ENCODE assay signal across 10 cellular contexts in the genomic region with DNA sequence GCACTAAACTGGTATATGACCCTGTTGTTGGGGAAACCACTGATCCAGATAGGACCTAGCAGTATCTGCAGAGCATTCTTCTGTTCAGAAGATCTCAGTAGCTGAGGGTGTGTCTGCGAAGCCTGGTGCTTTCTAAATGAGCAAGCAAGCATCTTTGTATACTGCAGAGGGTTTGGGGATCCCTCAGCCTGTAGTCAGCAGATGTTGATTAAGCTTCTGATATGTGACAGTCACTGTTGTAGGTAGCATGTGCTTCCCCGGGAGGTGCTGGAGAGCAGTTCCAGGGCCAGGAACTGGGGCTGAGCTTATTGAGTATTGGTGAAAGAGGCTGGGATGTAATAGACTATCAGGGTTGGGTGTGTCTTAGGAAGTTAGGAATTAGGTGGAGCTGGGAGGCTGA. TPM values are rescaled to one million over a fixed set of nuclear protein-coding genes. Genes with fewer than 3 reads are reported as not detected.
DNase-seq lines count a peak whose midpoint lies in the region; ATAC-seq and TF ChIP-seq lines count a peak whose summit lies in the region.
"Had no signal": no experiment of that assay in that cellular context is flagged by ENCODE, and none has a peak within 500 bp of the region (broad histone marks: within the 10 kb centered on the region; RNA-seq: fewer than 3 reads in every experiment).

No MANE protein-coding gene starts in this region.

- H3K27ac Mint-ChIP-seq in stimulated activated naive CD8-positive, alpha-beta T cell treated with anti-CD3 and anti-CD28 coated beads, Interleukin-15, Interleukin-2, amounts not matched to agents 100 ng/mL and 50 ng/mL, for 24 hours: peak overlapping the region; percentile 95
- H3K27ac Mint-ChIP-seq in activated B cell treated with CpG ODN at 0.5 μM for 24 hours: no peak overlapping the region
- H3K27ac Mint-ChIP-seq in glutamatergic neuron (ENCODE audit: unreplicated experiment): peak overlapping the region; percentile 6
- H3K27ac Mint-ChIP-seq in type B pancreatic cell: peak overlapping the region; percentile 100

- H3K27me3 Mint-ChIP-seq in stimulated activated naive CD8-positive, alpha-beta T cell treated with anti-CD3 and anti-CD28 coated beads, Interleukin-15, Interleukin-2, amounts not matched to agents 100 ng/mL and 50 ng/mL, for 24 hours: no peaks in the 10 kb centered on the region
- no peaks in the 10 kb centered on the region for H3K27me3 Mint-ChIP-seq in activated B cell treated with CpG ODN at 0.5 μM for 24 hours
- H3K27me3 Mint-ChIP-seq in glutamatergic neuron (ENCODE audit: unreplicated experiment): peaks cover 7% of the 10 kb centered on the region
- H3K27me3 Mint-ChIP-seq in type B pancreatic cell: no peaks in the 10 kb centered on the region

- peak overlapping the region; percentile 98 for H3K4me3 Mint-ChIP-seq in stimulated activated naive CD8-positive, alpha-beta T cell treated with anti-CD3 and anti-CD28 coated beads, Interleukin-15, Interleukin-2, amounts not matched to agents 100 ng/mL and 50 ng/mL, for 24 hours
- H3K4me3 Mint-ChIP-seq in activated B cell treated with CpG ODN at 0.5 μM for 24 hours (peak overlapping the region; percentile 93), glutamatergic neuron (ENCODE audit: unreplicated experiment) (peak overlapping the region; percentile 100), type B pancreatic cell (peak overlapping the region; percentile 98)

- H3K4me1 Mint-ChIP-seq in stimulated activated naive CD8-positive, alpha-beta T cell treated with anti-CD3 and anti-CD28 coated beads, Interleukin-15, Interleukin-2, amounts not matched to agents 100 ng/mL and 50 ng/mL, for 24 hours (ENCODE audit: low read depth): peaks cover 45% of the 10 kb centered on the region
- peaks cover 53% of the 10 kb centered on the region for H3K4me1 Mint-ChIP-seq in activated B cell treated with CpG ODN at 0.5 μM for 24 hours
- H3K4me1 Mint-ChIP-seq in glutamatergic neuron (ENCODE audit: low read depth, unreplicated experiment): peaks cover 34% of the 10 kb centered on the region
- H3K4me1 Mint-ChIP-seq in type B pancreatic cell (ENCODE audit: unreplicated experiment): peaks cover 40% of the 10 kb centered on the region

- POLR2A ChIA-PET in activated B cell treated with CpG ODN at 0.5 μM for 24 hours (lab: Charles Lee): interaction anchor here (0.5 to 4.0 kb wide), 9 partner anchors 13 to 506 kb away, joined by 3 to 97 read pairs (median 4); partner anchors contain the start of genes BCL2L12, IRF3, NOSIP and NUP62

- CTCF ChIA-PET in activated B cell treated with CpG ODN at 0.5 μM for 24 hours (lab: Charles Lee): no interaction called here

- H3K9me3 Mint-ChIP-seq in stimulated activated naive CD8-positive, alpha-beta T cell treated with anti-CD3 and anti-CD28 coated beads, Interleukin-15, Interleukin-2, amounts not matched to agents 100 ng/mL and 50 ng/mL, for 24 hours: no peaks in the 10 kb centered on the region
- H3K9me3 Mint-ChIP-seq in activated B cell treated with CpG ODN at 0.5 μM for 24 hours (no peaks in the 10 kb centered on the region), glutamatergic neuron (ENCODE audit: unreplicated experiment) (peaks cover 12% of the 10 kb centered on the region), type B pancreatic cell (no peaks in the 10 kb centered on the region)

- TF ChIP-seq CTCF in activated B cell treated with CpG ODN at 0.5 μM for 24 hours (IDR thresholded peaks at IDR 0.05) (no peak), glutamatergic neuron (IDR thresholded peaks at IDR 0.05; ENCODE audit: partially characterized antibody, unreplicated experiment) (no peak), type B pancreatic cell (conservative IDR thresholded peaks at IDR 0.05) (no peak)

- H3K36me3 Mint-ChIP-seq in stimulated activated naive CD8-positive, alpha-beta T cell treated with anti-CD3 and anti-CD28 coated beads, Interleukin-15, Interleukin-2, amounts not matched to agents 100 ng/mL and 50 ng/mL, for 24 hours (ENCODE audit: low read depth): peaks cover 6% of the 10 kb centered on the region
- H3K36me3 Mint-ChIP-seq in activated B cell treated with CpG ODN at 0.5 μM for 24 hours (ENCODE audit: low read depth) (peaks cover 40% of the 10 kb centered on the region), glutamatergic neuron (ENCODE audit: unreplicated experiment) (no peaks in the 10 kb centered on the region), type B pancreatic cell (no peaks in the 10 kb centered on the region)

- intact Hi-C loops in activated B cell treated with CpG ODN at 0.5 μM for 24 hours (cut with micrococcal nuclease): loop anchor here (5.0 kb wide), 2 partner anchors 931 to 1006 kb away; partner anchors contain the start of gene DBP

- no peak for DNase-seq in stimulated activated naive CD8-positive, alpha-beta T cell treated with anti-CD3 and anti-CD28 coated beads, Interleukin-15, Interleukin-2, amounts not matched to agents 100 U/mL and 50 U/mL, for 24 hours
- no peak for DNase-seq in activated B cell treated with CpG ODN at 0.5 μM for 24 hours
- no peak for DNase-seq in glutamatergic neuron
- DNase-seq in type B pancreatic cell (ENCODE audit: extremely low spot score, unreplicated experiment): no peak
- DNase-seq in NCI-H1105 (lab: John Stamatoyannopoulos, UW): no peak
- DNase-seq in pons (ENCODE audit: low spot score): no peak
- DNase-seq: DMS79 treated with DMSO at 0.1 percent for 48 hours, substantia nigra had no signal

- ATAC-seq in stimulated activated naive CD8-positive, alpha-beta T cell treated with anti-CD3 and anti-CD28 coated beads, Interleukin-15, Interleukin-2, amounts not matched to agents 100 U/mL and 50 U/mL, for 24 hours: no peak
- ATAC-seq in activated B cell treated with CpG ODN at 0.5 μM for 24 hours (ENCODE audit: low read depth) (no peak), GM21825 (IDR thresholded peaks at IDR 0.05; ENCODE audit: unreplicated experiment) (no peak)

RNA-seq across cellular contexts. Expression of gene SCAF1, which starts 1.5 kb away (rescaled TPM):
- total RNA-seq in activated B cell treated with CpG ODN at 0.5 μM for 24 hours (58.7 and 61.0 TPM in 2 replicates), glutamatergic neuron (ENCODE audit: unreplicated experiment) (84.4 TPM), type B pancreatic cell (ENCODE audit: low replicate concordance) (75.0 and 78.1 TPM in 2 replicates)

RNA-seq across cellular contexts. Expression of gene RRAS, which starts 3.5 kb away (rescaled TPM):
- 4.8 and 5.1 TPM in 2 replicates for total RNA-seq in activated B cell treated with CpG ODN at 0.5 μM for 24 hours
- 4.7 TPM for total RNA-seq in glutamatergic neuron (ENCODE audit: unreplicated experiment)
- total RNA-seq in type B pancreatic cell (ENCODE audit: low replicate concordance): 10.6 and 16.0 TPM in 2 replicates

RNA-seq across cellular contexts. Expression of gene IRF3, which starts 22.2 kb away (rescaled TPM):
- total RNA-seq in activated B cell treated with CpG ODN at 0.5 μM for 24 hours: 145 and 171 TPM in 2 replicates
- 40.1 TPM for total RNA-seq in glutamatergic neuron (ENCODE audit: unreplicated experiment)
- 81.4 and 86.6 TPM in 2 replicates for total RNA-seq in type B pancreatic cell (ENCODE audit: low replicate concordance)

RNA-seq across cellular contexts. Expression of gene BCL2L12, which starts 22.3 kb away (rescaled TPM):
- total RNA-seq in activated B cell treated with CpG ODN at 0.5 μM for 24 hours (30.7 and 39.1 TPM in 2 replicates), glutamatergic neuron (ENCODE audit: unreplicated experiment) (7.5 TPM), type B pancreatic cell (ENCODE audit: low replicate concordance) (40.8 and 49.2 TPM in 2 replicates)

RNA-seq across cellular contexts. Expression of gene PRMT1, which starts 33.6 kb away (rescaled TPM):
- total RNA-seq in activated B cell treated with CpG ODN at 0.5 μM for 24 hours: 372 and 376 TPM in 2 replicates
- 177 TPM for total RNA-seq in glutamatergic neuron (ENCODE audit: unreplicated experiment)
- 131 and 195 TPM in 2 replicates for total RNA-seq in type B pancreatic cell (ENCODE audit: low replicate concordance)
